8 cellular contexts compared by ENCODE assay signal in the genomic region with DNA sequence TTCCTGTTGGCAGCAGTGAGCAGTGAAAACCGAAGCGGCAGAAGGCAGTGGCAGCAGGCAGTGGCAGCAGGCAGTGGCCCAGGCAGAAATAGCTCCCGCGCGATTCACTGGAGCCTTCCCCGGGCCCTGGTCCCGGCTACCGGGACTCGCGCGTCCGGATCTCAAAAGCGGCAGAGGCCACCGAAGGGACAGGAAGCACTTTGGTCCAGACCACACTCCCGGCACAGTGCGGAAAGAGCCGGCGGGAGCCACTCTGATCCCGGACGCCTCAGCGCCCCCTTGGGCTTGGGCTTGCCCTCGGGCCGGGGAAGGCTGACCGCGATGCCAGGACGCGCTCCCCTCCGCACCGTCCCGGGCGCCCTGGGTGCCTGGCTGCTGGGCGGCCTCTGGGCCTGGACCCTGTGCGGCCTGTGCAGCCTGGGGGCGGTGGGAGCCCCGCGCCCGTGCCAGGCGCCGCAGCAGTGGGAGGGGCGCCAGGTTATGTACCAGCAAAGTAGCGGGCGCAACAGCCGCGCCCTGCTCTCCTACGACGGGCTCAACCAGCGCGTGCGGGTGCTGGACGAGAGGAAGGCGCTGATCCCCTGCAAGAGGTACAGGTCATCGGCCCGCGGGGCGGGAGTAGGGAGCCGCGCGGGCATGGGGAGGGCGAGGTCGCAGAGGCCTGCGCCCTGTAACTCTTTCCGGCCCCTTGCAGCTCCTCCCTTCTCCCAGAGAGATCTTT. TPM values are rescaled to one million over a fixed set of nuclear protein-coding genes. Genes with fewer than 3 reads are reported as not detected.
DNase-seq lines count a peak whose midpoint lies in the region; ATAC-seq and TF ChIP-seq lines count a peak whose summit lies in the region.

TSS of gene EPDR1 (plus strand) at position 22 of the 721 bp plus-strand sequence. CDS start at position 322, 300 bp downstream.

- H3K27ac Mint-ChIP-seq in stimulated activated naive B cell treated with anti-CD40 and anti-IgM and Interleukin-4, amounts not matched to agents 10 μg/mL and 1 μg/mL and 100 μg/mL, for 72 hours, result no peak within 1 kb of the TSS

- H3K36me3 ChIP-seq in HUES6 (ENCODE audit: control insufficient read depth, insufficient read depth, low read length) (no peaks in the 10 kb centered on the region), SJCRH30 (no peaks in the 10 kb centered on the region), liver (ENCODE audit: control insufficient read depth in 4 of 4, insufficient read depth in 3 of 4, low read depth in 1 of 4, low read length in 3 of 4) (no peaks in the 10 kb centered on the region)

- H3K4me1 ChIP-seq in HUES6 (ENCODE audit: control insufficient read depth, insufficient read depth, low read length) (peaks cover 5% of the 10 kb centered on the region; the same call in 1 of the 2 replicates), SJCRH30 (peaks cover 13% of the 10 kb centered on the region), liver (ENCODE audit: control insufficient read depth in 4 of 4, insufficient read depth in 4 of 4, low read length in 3 of 4) (peaks cover 6 to 29% (median 19%) of the 10 kb centered on the region in 4 donors)

- ATAC-seq in GM19468 (IDR thresholded peaks at IDR 0.05; ENCODE audit: extremely low read depth, unreplicated experiment), result peak; percentile 54
- ATAC-seq in stimulated activated naive B cell treated with anti-CD40 and anti-IgM and Interleukin-4, amounts not matched to agents 10 μg/mL and 1 μg/mL and 100 μg/mL, for 72 hours (replicated peaks), result peak; percentile 85 to 86
- no peak for ATAC-seq in HG02852 (IDR thresholded peaks at IDR 0.05; ENCODE audit: unreplicated experiment)

- DNase-seq in DMS53 (lab: John Stamatoyannopoulos, UW), result peak; percentile 90
- peak; percentile 59 to 68 for DNase-seq in SJCRH30
- peak; percentile 79 for DNase-seq in coronary artery (ENCODE audit: low spot score)
- DNase-seq in stimulated activated naive B cell treated with anti-CD40 and anti-IgM and Interleukin-4, amounts not matched to agents 10 μg/mL and 1 μg/mL and 100 μg/mL, for 72 hours, result peak; percentile 46

- peaks cover 18 to 35% of the 10 kb centered on the region in 2 donors for H3K4me1 Mint-ChIP-seq in stimulated activated naive B cell treated with anti-CD40 and anti-IgM and Interleukin-4, amounts not matched to agents 10 μg/mL and 1 μg/mL and 100 μg/mL, for 72 hours

- peak; percentile 46 to 65 for TF ChIP-seq RAD21 in liver (IDR thresholded peaks at IDR 0.05)

- peak within 1 kb of the TSS; percentile 79 to 87 for H3K4me3 Mint-ChIP-seq in stimulated activated naive B cell treated with anti-CD40 and anti-IgM and Interleukin-4, amounts not matched to agents 10 μg/mL and 1 μg/mL and 100 μg/mL, for 72 hours

- TF ChIP-seq CTCF in coronary artery (IDR thresholded peaks at IDR 0.05) (no peak), liver (IDR thresholded peaks at IDR 0.05; ENCODE audit: low read depth, low read length, missing input control) (peak; percentile 35)

- H3K4me3 ChIP-seq in HUES6 (ENCODE audit: low read depth, low read length) (peak within 1 kb of the TSS; percentile 79), SJCRH30 (peak within 1 kb of the TSS; percentile 82), coronary artery (peak within 1 kb of the TSS; percentile 96), liver (ENCODE audit: low read depth in 1 of 3, low read length in 3 of 3) (peak within 1 kb of the TSS; percentile 66 to 75 (median 70))

- WGBS in liver, result under 1% methylated on average over 62 of the region's 62 CpGs

- no peaks in the 10 kb centered on the region for H3K36me3 Mint-ChIP-seq in stimulated activated naive B cell treated with anti-CD40 and anti-IgM and Interleukin-4, amounts not matched to agents 10 μg/mL and 1 μg/mL and 100 μg/mL, for 72 hours

- H3K27me3 ChIP-seq in HUES6 (ENCODE audit: control insufficient read depth, insufficient read depth, low read length) (peaks cover 50% of the 10 kb centered on the region), SJCRH30 (no peaks in the 10 kb centered on the region), liver (ENCODE audit: control insufficient read depth in 4 of 4, insufficient read depth in 4 of 4, low read length in 3 of 4) (peaks cover 0 to 3% (median 0%) of the 10 kb centered on the region in 4 donors)

- peaks cover 49 to 63% of the 10 kb centered on the region in 2 donors for H3K27me3 Mint-ChIP-seq in stimulated activated naive B cell treated with anti-CD40 and anti-IgM and Interleukin-4, amounts not matched to agents 10 μg/mL and 1 μg/mL and 100 μg/mL, for 72 hours

- H3K9me3 ChIP-seq in HUES6 (ENCODE audit: control insufficient read depth, insufficient read depth, low read depth, low read length), result 0 out of 2 replicates have a peak, but pooled peaks cover 8% of the 10 kb centered on the region
- 0 out of 2 replicates have a peak, but pooled peaks cover 6% of the 10 kb centered on the region for H3K9me3 ChIP-seq in SJCRH30 (replicated peaks)
- H3K9me3 ChIP-seq in liver (ENCODE audit: control insufficient read depth in 4 of 4, low read length in 3 of 4), result peaks cover 0 to 2% (median 0%) of the 10 kb centered on the region in 4 donors

- H3K27ac ChIP-seq in HUES6 (ENCODE audit: low read depth, low read length) (no peak within 1 kb of the TSS), SJCRH30 (peak within 1 kb of the TSS; percentile 70), coronary artery (peak within 1 kb of the TSS; percentile 95 to 97), liver (ENCODE audit: low read depth in 1 of 2, low read length in 2 of 2) (peak within 1 kb of the TSS; percentile 81 to 84)

- H3K9ac ChIP-seq in HUES6 (ENCODE audit: low read length), result peak within 1 kb of the TSS; percentile 80
- peak within 1 kb of the TSS; percentile 33 to 59 for H3K9ac ChIP-seq in liver (ENCODE audit: low read depth in 1 of 2, low read length in 2 of 2)

- H3K9me3 Mint-ChIP-seq in stimulated activated naive B cell treated with anti-CD40 and anti-IgM and Interleukin-4, amounts not matched to agents 10 μg/mL and 1 μg/mL and 100 μg/mL, for 72 hours, result no peaks in the 10 kb centered on the region

TF ChIP-seq in liver, 16 proteins besides CTCF, POLR2A, EP300 and RAD21:
- TF ChIP-seq SP1 (IDR thresholded peaks at IDR 0.05) (peak; percentile 41), REST (IDR thresholded peaks at IDR 0.05) (peak; percentile 52), TAF1 (conservative IDR thresholded peaks at IDR 0.05) (peak; percentile 77), YY1 (IDR thresholded peaks at IDR 0.05) (peak; percentile 30), HNF4A (conservative IDR thresholded peaks at IDR 0.05) (peak in 1 of 2 donors; percentile 55), JUND (IDR thresholded peaks at IDR 0.05) (no peak), GABPA (IDR thresholded peaks at IDR 0.05 in 1 of 2, conservative IDR thresholded peaks at IDR 0.05 in 1 of 2) (peak in 1 of 2 donors; percentile 73), RXRA (IDR thresholded peaks at IDR 0.05) (peak; percentile 80 to 94), NR2F2 (IDR thresholded peaks at IDR 0.05) (no peak)
- TF ChIP-seq, protein P1, sequence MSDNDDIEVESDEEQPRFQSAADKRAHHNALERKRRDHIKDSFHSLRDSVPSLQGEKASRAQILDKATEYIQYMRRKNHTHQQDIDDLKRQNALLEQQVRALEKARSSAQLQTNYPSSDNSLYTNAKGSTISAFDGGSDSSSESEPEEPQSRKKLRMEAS (IDR thresholded peaks at IDR 0.05), result no peak

RNA-seq across cellular contexts. Expression of gene EPDR1, which starts in this region (rescaled TPM):
- total RNA-seq in SJCRH30 (2014; rRNA removed; shearing (Covaris generic)), result 20.2 and 23.3 TPM in 2 replicates
- 10 to 100 TPM in 1 of 2 donors, 1 to 10 TPM in 1; 8.8 to 10.4 TPM for total RNA-seq in liver
- 10 to 100 TPM in 1 of 2 donors, 1 to 10 TPM in 1; 4.3 to 12.7 TPM for polyA plus RNA-seq in liver
